Comparison of ENCODE assay signal across 17 cellular contexts in genomic region chr6:107656883-107657282, GRCh38.
A peak's percentile ranks its signal among the peaks of the same experiment; 100 is the strongest.
DNase-seq lines count a peak whose midpoint lies in the region; ATAC-seq and TF ChIP-seq lines count a peak whose summit lies in the region.
"Had no signal": no experiment of that assay in that cellular context is flagged by ENCODE, and none has a peak within 500 bp of the region (broad histone marks: within the 10 kb centered on the region; RNA-seq: fewer than 3 reads in every experiment).

No MANE protein-coding gene starts in this region.

- no peaks in the 10 kb centered on the region for H3K9me3 Mint-ChIP-seq in central memory CD8-positive, alpha-beta T cell
- H3K9me3 Mint-ChIP-seq in nephron progenitor cell, result peaks cover 7% of the 10 kb centered on the region
- H3K9me3 Mint-ChIP-seq: endodermal cell had no signal

- no peaks in the 10 kb centered on the region for H3K27me3 ChIP-seq in DOHH2 (ENCODE audit: control insufficient read depth, low read length)
- H3K27me3 ChIP-seq in adrenal gland, result no peaks in the 10 kb centered on the region
- H3K27me3 ChIP-seq: breast epithelium, MG63 had no signal

- H3K9me2 ChIP-seq in DOHH2 (replicated peaks; ENCODE audit: control insufficient read depth, low read length), result no peaks in the 10 kb centered on the region

- H4K20me1 ChIP-seq in DOHH2 (ENCODE audit: control insufficient read depth, insufficient read depth, low read depth, low read length), result no peaks in the 10 kb centered on the region

- WGBS in adrenal gland, 4 donors, result 82 to 90% (median 86%) methylated on average over 7 to 8 of the region's 8 CpGs

- no peaks in the 10 kb centered on the region for H3K36me3 Mint-ChIP-seq in central memory CD8-positive, alpha-beta T cell (ENCODE audit: insufficient read depth)
- peaks cover 54% of the 10 kb centered on the region for H3K36me3 Mint-ChIP-seq in nephron progenitor cell (ENCODE audit: low read depth)

- H3K4me3 ChIP-seq in DOHH2 (ENCODE audit: low read length) (peak overlapping the region; percentile 75), adrenal gland (no peak overlapping the region)
- H3K4me3 ChIP-seq: breast epithelium had no signal

- intact Hi-C loops in adrenal gland (cut with DNase I), result no loop called here

- no peak for ATAC-seq in central memory CD8-positive, alpha-beta T cell (replicated peaks; ENCODE audit: extremely low read depth, poor library complexity, severe bottlenecking)
- no peak for ATAC-seq in HG02884 (IDR thresholded peaks at IDR 0.05; ENCODE audit: unreplicated experiment)
- ATAC-seq: stimulated activated naive CD8-positive, alpha-beta T cell treated with anti-CD3 and anti-CD28 coated beads, Interleukin-15, Interleukin-2, amounts not matched to agents 100 U/mL and 50 U/mL, for 24 hours had no signal

- DNase-seq in NAMALWA (ENCODE audit: low spot score) (peak; percentile 77), nephron progenitor cell (no peak), adrenal gland (no peak)
- DNase-seq in central memory CD8-positive, alpha-beta T cell (ENCODE audit: low spot score in 2 of 2), result no peak
- no peak for DNase-seq in stimulated activated CD4-positive, alpha-beta T cell treated with anti-CD3 and anti-CD28 coated beads, Interleukin-2, amount 100 ng/mL, for 24 hours
- DNase-seq: activated CD4-positive, alpha-beta T cell treated with anti-CD3 and anti-CD28 coated beads for 48 hours; activated effector memory CD4-positive, alpha-beta T cell treated with Interleukin-2 at 50 U/mL for 16 hours; endodermal cell; H9; OCI-M1; retina; stimulated activated naive CD8-positive, alpha-beta T cell treated with anti-CD3 and anti-CD28 coated beads, Interleukin-15, Interleukin-2, amounts not matched to agents 100 U/mL and 50 U/mL, for 24 hours; T-helper 1 cell had no signal

- peak overlapping the region; percentile 93 for H3K27ac ChIP-seq in DOHH2 (ENCODE audit: low read depth, low read length)
- peak overlapping the region in 2 of 5 donors; percentile 1 to 68 for H3K27ac ChIP-seq in adrenal gland
- H3K27ac ChIP-seq: breast epithelium had no signal

- peaks cover 18% of the 10 kb centered on the region for H3K4me1 Mint-ChIP-seq in central memory CD8-positive, alpha-beta T cell
- H3K4me1 Mint-ChIP-seq in nephron progenitor cell, result peaks cover 96% of the 10 kb centered on the region

- no peak for TF ChIP-seq POLR2A in adrenal gland (IDR thresholded peaks at IDR 0.05)

- H3K9me3 ChIP-seq in DOHH2 (ENCODE audit: control insufficient read depth, insufficient read depth, low read length) (no peaks in the 10 kb centered on the region), adrenal gland (replicated peaks in 1 of 3) (no peaks in the 10 kb centered on the region)
- H3K9me3 ChIP-seq: breast epithelium, MG63 had no signal

- peak overlapping the region; percentile 89 for H3K4me2 ChIP-seq in DOHH2 (ENCODE audit: low read length)

- H3K36me3 ChIP-seq in DOHH2 (ENCODE audit: control insufficient read depth, low read length) (peaks cover 4% of the 10 kb centered on the region; the same call in 1 of the 2 replicates), adrenal gland (replicated peaks in 1 of 2) (no peaks in the 10 kb centered on the region)
- H3K36me3 ChIP-seq: breast epithelium, MG63 had no signal

- H3F3A ChIP-seq in DOHH2 (ENCODE audit: control insufficient read depth, insufficient read depth), result peaks cover 27% of the 10 kb centered on the region

- no peak overlapping the region for H3K27ac Mint-ChIP-seq in central memory CD8-positive, alpha-beta T cell (ENCODE audit: low read depth)
- H3K27ac Mint-ChIP-seq in nephron progenitor cell, result peak overlapping the region; percentile 92
- H3K27ac Mint-ChIP-seq: endodermal cell had no signal

- TF ChIP-seq CTCF in DOHH2 (IDR thresholded peaks at IDR 0.05; ENCODE audit: low read depth, low read length, poor library complexity, severe bottlenecking) (peak; percentile 25), nephron progenitor cell (IDR thresholded peaks at IDR 0.05) (no peak), adrenal gland (IDR thresholded peaks at IDR 0.05) (no peak)

- peaks cover 68% of the 10 kb centered on the region for H3K4me1 ChIP-seq in DOHH2 (ENCODE audit: control insufficient read depth, low read length)
- H3K4me1 ChIP-seq in adrenal gland (replicated peaks in 1 of 2), result peaks cover 11 to 63% of the 10 kb centered on the region in 2 donors
- H3K4me1 ChIP-seq: breast epithelium had no signal

- H3K79me2 ChIP-seq in DOHH2 (ENCODE audit: control insufficient read depth, low read length), result 0 out of 2 replicates have a peak, but pooled peaks cover 2% of the 10 kb centered on the region

- peaks cover 5% of the 10 kb centered on the region for H3K27me3 Mint-ChIP-seq in central memory CD8-positive, alpha-beta T cell
- peaks cover 4% of the 10 kb centered on the region for H3K27me3 Mint-ChIP-seq in nephron progenitor cell (ENCODE audit: low read depth, poor library complexity)

- peak overlapping the region; percentile 61 for H3K4me3 Mint-ChIP-seq in central memory CD8-positive, alpha-beta T cell
- H3K4me3 Mint-ChIP-seq in nephron progenitor cell, result peak overlapping the region; percentile 38
- H3K4me3 Mint-ChIP-seq: endodermal cell, H9 had no signal
